ENCODE assay signal across 8 cellular contexts in the genomic region with DNA sequence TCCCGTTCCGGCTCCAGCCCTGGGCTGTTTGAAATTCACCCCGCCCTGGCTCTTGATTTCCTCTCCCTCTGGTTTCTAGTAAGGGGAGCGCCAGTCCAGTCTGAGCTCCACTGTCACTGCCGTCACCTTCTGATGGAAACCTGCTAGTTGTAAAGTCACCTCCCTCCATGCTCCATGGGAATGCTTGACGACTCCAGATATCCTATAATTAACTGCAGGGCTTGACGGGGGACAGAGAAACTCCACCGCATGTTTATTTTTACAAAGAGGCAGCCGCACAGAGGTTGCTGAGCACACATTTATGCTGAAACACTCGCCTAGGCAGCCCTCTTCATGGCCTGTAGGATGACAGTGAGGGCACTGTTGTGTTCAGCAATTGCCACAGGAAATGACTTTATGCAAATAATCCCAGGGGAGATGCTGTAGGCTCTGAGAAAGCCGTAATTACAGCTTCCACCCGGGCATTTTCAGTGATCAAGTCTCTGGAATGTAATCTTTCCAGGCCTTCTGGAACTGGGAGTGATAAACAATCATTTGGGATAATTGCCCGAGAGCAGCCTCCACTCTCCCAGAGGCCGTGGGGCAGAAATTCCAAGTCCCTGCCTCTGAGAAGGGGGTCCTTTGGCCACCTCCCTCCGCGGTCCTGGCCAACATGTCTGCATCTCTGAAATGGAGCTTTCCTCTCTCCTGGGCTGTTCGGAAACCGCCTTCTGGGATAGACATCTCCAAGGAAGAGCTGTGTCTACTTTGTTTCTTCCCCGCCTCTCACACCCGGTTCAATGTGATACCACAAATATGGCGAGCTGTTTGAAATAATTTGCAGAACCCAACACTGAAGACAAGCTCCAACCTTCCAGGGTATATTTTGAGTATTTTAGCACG.
A peak's percentile ranks its signal among the peaks of the same experiment; 100 is the strongest.
DNase-seq lines count a peak whose midpoint lies in the region; ATAC-seq and TF ChIP-seq lines count a peak whose summit lies in the region.

No MANE protein-coding gene starts in this region.

- intact Hi-C loops in activated T-helper 2 cell treated with anti-CD3 and anti-CD28 coated beads, Interferon-gamma antibody, Interleukin-2, Interleukin-4, amounts not matched to agents 10 μg/mL and 5 μg/mL and 100 μg/mL, durations not matched to agents 14 hours and 24 hours and 36 hours (cut with micrococcal nuclease) = loop anchor here (5.0 to 10.0 kb wide), 2 partner anchors 80 to 273 kb away; no protein-coding TSS in a partner anchor

- H3K27me3 ChIP-seq in GM23338 (ENCODE audit: insufficient read depth) = no peaks in the 10 kb centered on the region

- no peaks in the 10 kb centered on the region for H4K20me1 ChIP-seq in GM23338 (replicated peaks; ENCODE audit: insufficient read depth)

- H3K27me3 Mint-ChIP-seq in GM23338 (ENCODE audit: insufficient read depth, low read depth, poor library complexity) (peaks cover 9% of the 10 kb centered on the region), immature natural killer cell (ENCODE audit: low read depth in 3 of 3) (peaks cover 0 to 5% (median 3%) of the 10 kb centered on the region in 3 donors)
- no peaks in the 10 kb centered on the region for H3K27me3 Mint-ChIP-seq in activated T-helper 2 cell treated with anti-CD3 and anti-CD28 coated beads, Interferon-gamma antibody, Interleukin-2, Interleukin-4, amounts not matched to agents 10 μg/mL and 5 μg/mL and 100 μg/mL, durations not matched to agents 14 hours and 24 hours and 36 hours (ENCODE audit: low read depth)
- H3K27me3 Mint-ChIP-seq in activated naive CD8-positive, alpha-beta T cell treated with anti-CD3 and anti-CD28 coated beads, Interleukin-2, amount 50 U/mL, for 24 hours = no peaks in the 10 kb centered on the region

- H3K79me2 ChIP-seq in GM23338 (replicated peaks; ENCODE audit: insufficient read depth) = no peaks in the 10 kb centered on the region

- H3K4me3 Mint-ChIP-seq in GM23338 (no peak overlapping the region), immature natural killer cell (peak overlapping the region in 3 of 5 donors; percentile 22 to 62 (median 46))
- no peak overlapping the region for H3K4me3 Mint-ChIP-seq in activated T-helper 2 cell treated with anti-CD3 and anti-CD28 coated beads, Interferon-gamma antibody, Interleukin-2, Interleukin-4, amounts not matched to agents 10 μg/mL and 5 μg/mL and 100 μg/mL, durations not matched to agents 14 hours and 24 hours and 36 hours (ENCODE audit: low read depth)
- H3K4me3 Mint-ChIP-seq in activated naive CD8-positive, alpha-beta T cell treated with anti-CD3 and anti-CD28 coated beads, Interleukin-2, amount 50 U/mL, for 24 hours = no peak overlapping the region

- ATAC-seq in GM18505 (IDR thresholded peaks at IDR 0.05; ENCODE audit: unreplicated experiment) (peak; percentile 67), GM23338 (no peak)
- ATAC-seq in activated naive CD8-positive, alpha-beta T cell treated with anti-CD3 and anti-CD28 coated beads, Interleukin-2, amount 50 U/mL, for 24 hours = no peak

- H3K4me3 ChIP-seq in GM23338 = no peak overlapping the region

- peaks cover 18% of the 10 kb centered on the region; the same call in 1 of the 2 replicates for H3K9me2 ChIP-seq in GM23338 (ENCODE audit: insufficient read depth)

- DNase-seq in GM23338 (ENCODE audit: low spot score) (no peak), NCI-H2227 (lab: John Stamatoyannopoulos, UW; ENCODE audit: unreplicated experiment) (peak; percentile 58), immature natural killer cell (no peak), SHP77 treated with DMSO at 0.1 percent for 48 hours (lab: John Stamatoyannopoulos, UW) (no peak), NCI-H524 treated with DMSO at 0.1 percent for 48 hours (lab: John Stamatoyannopoulos, UW) (no peak)
- DNase-seq in activated T-helper 2 cell treated with anti-CD3 and anti-CD28 coated beads, Interferon-gamma antibody, Interleukin-2, Interleukin-4, amounts not matched to agents 10 μg/mL and 5 μg/mL and 100 μg/mL, durations not matched to agents 14 hours and 24 hours and 36 hours (ENCODE audit: low spot score) = no peak
- no peak for DNase-seq in activated naive CD8-positive, alpha-beta T cell treated with anti-CD3 and anti-CD28 coated beads, Interleukin-2, amount 50 U/mL, for 24 hours

- no peak for TF ChIP-seq CTCF in GM23338 (conservative IDR thresholded peaks at IDR 0.05; ENCODE audit: low read depth in 2 of 2)

- TF ChIP-seq POLR2A in GM18505 (IDR thresholded peaks at IDR 0.05; ENCODE audit: borderline replicate concordance, extremely low read depth, insufficient read depth, insufficient read length) = no peak

- H3K36me3 ChIP-seq in GM23338 (ENCODE audit: insufficient read depth) = no peaks in the 10 kb centered on the region

- no peak overlapping the region for H3K4me2 ChIP-seq in GM23338

- peaks cover 16% of the 10 kb centered on the region for H3K4me1 ChIP-seq in GM23338 (ENCODE audit: insufficient read depth)

- peak overlapping the region; percentile 47; the same call in 1 of the 2 replicates for H2AFZ ChIP-seq in GM23338

- H3K27ac ChIP-seq in GM23338 (ENCODE audit: low read depth) = no peak overlapping the region

- peaks cover 2% of the 10 kb centered on the region; the same call in 2 of the 3 replicates for H3K9me3 Mint-ChIP-seq in GM23338
- peaks cover 0 to 5% (median 0%) of the 10 kb centered on the region in 6 donors for H3K9me3 Mint-ChIP-seq in immature natural killer cell
- peaks cover 19% of the 10 kb centered on the region for H3K9me3 Mint-ChIP-seq in activated T-helper 2 cell treated with anti-CD3 and anti-CD28 coated beads, Interferon-gamma antibody, Interleukin-2, Interleukin-4, amounts not matched to agents 10 μg/mL and 5 μg/mL and 100 μg/mL, durations not matched to agents 14 hours and 24 hours and 36 hours
- peaks cover 12% of the 10 kb centered on the region for H3K9me3 Mint-ChIP-seq in activated naive CD8-positive, alpha-beta T cell treated with anti-CD3 and anti-CD28 coated beads, Interleukin-2, amount 50 U/mL, for 24 hours

- no peaks in the 10 kb centered on the region for H3F3A ChIP-seq in GM23338 (replicated peaks; ENCODE audit: low read depth)

- H3K4me1 Mint-ChIP-seq in GM23338 (peaks cover 29% of the 10 kb centered on the region), immature natural killer cell (peaks cover 12% of the 10 kb centered on the region in 2 donors)
- peaks cover 47% of the 10 kb centered on the region for H3K4me1 Mint-ChIP-seq in activated T-helper 2 cell treated with anti-CD3 and anti-CD28 coated beads, Interferon-gamma antibody, Interleukin-2, Interleukin-4, amounts not matched to agents 10 μg/mL and 5 μg/mL and 100 μg/mL, durations not matched to agents 14 hours and 24 hours and 36 hours (ENCODE audit: low read depth)
- H3K4me1 Mint-ChIP-seq in activated naive CD8-positive, alpha-beta T cell treated with anti-CD3 and anti-CD28 coated beads, Interleukin-2, amount 50 U/mL, for 24 hours = peaks cover 29% of the 10 kb centered on the region

- no peaks in the 10 kb centered on the region for H3K36me3 Mint-ChIP-seq in GM23338 (ENCODE audit: low read depth)
- no peaks in the 10 kb centered on the region for H3K36me3 Mint-ChIP-seq in immature natural killer cell
- peaks cover 3% of the 10 kb centered on the region for H3K36me3 Mint-ChIP-seq in activated T-helper 2 cell treated with anti-CD3 and anti-CD28 coated beads, Interferon-gamma antibody, Interleukin-2, Interleukin-4, amounts not matched to agents 10 μg/mL and 5 μg/mL and 100 μg/mL, durations not matched to agents 14 hours and 24 hours and 36 hours (ENCODE audit: low read depth)
- H3K36me3 Mint-ChIP-seq in activated naive CD8-positive, alpha-beta T cell treated with anti-CD3 and anti-CD28 coated beads, Interleukin-2, amount 50 U/mL, for 24 hours (ENCODE audit: low read depth) = peaks cover 2% of the 10 kb centered on the region

- H3K27ac Mint-ChIP-seq in GM23338 = peak overlapping the region; percentile 47
- no peak overlapping the region for H3K27ac Mint-ChIP-seq in immature natural killer cell
- H3K27ac Mint-ChIP-seq in activated T-helper 2 cell treated with anti-CD3 and anti-CD28 coated beads, Interferon-gamma antibody, Interleukin-2, Interleukin-4, amounts not matched to agents 10 μg/mL and 5 μg/mL and 100 μg/mL, durations not matched to agents 14 hours and 24 hours and 36 hours = no peak overlapping the region
- H3K27ac Mint-ChIP-seq in activated naive CD8-positive, alpha-beta T cell treated with anti-CD3 and anti-CD28 coated beads, Interleukin-2, amount 50 U/mL, for 24 hours = no peak overlapping the region

TF ChIP-seq in GM23338, 12 proteins besides CTCF, POLR2A, EP300 and RAD21 (continues in another document):
- no peak for TF ChIP-seq EZH2 (IDR thresholded peaks at IDR 0.05; ENCODE audit: low read depth, unreplicated experiment)

Comparison
In these comparisons a context has a peak if more than half of its experiments do, and no peak if none do; other contexts are left out.
1. H3K4me3 Mint-ChIP-seq: peak in immature natural killer cell (3 of 5); none in GM23338 (single experiment), activated T-helper 2 cell treated with anti-CD3 and anti-CD28 coated beads, Interferon-gamma antibody, Interleukin-2, Interleukin-4, amounts not matched to agents 10 μg/mL and 5 μg/mL and 100 μg/mL, durations not matched to agents 14 hours and 24 hours and 36 hours (single experiment) and activated naive CD8-positive, alpha-beta T cell treated with anti-CD3 and anti-CD28 coated beads, Interleukin-2, amount 50 U/mL, for 24 hours (single experiment).